In the genomic region with DNA sequence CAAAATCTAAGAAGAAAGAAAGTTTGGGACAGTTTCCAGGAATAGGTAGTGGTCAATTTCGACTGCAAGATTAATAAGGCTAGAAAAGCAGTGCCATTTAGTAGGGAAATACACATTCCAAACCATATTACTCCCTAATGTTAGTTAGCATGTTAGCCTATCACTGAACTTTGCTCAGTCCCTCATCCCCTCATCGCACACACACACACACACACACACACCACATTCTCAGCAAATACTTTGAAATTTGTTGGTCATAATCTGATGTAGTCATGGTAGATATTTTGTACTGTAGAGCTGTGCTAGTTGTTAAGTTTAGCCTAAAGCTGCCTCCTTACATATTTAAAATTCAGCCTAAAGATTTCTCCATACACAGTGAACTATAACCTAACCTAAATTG, we compare ENCODE assay signal across 1 cellular context.
TF ChIP-seq lines count a peak whose summit lies in the region.

No MANE protein-coding gene starts in this region.

TF ChIP-seq in H1, 55 proteins besides CTCF, POLR2A, EP300 and RAD21:
- no peak for TF ChIP-seq CHD1 (IDR thresholded peaks at IDR 0.05; ENCODE audit: low read depth, low read length)
